ENCODE assay signal across 27 cellular contexts in the genomic region with DNA sequence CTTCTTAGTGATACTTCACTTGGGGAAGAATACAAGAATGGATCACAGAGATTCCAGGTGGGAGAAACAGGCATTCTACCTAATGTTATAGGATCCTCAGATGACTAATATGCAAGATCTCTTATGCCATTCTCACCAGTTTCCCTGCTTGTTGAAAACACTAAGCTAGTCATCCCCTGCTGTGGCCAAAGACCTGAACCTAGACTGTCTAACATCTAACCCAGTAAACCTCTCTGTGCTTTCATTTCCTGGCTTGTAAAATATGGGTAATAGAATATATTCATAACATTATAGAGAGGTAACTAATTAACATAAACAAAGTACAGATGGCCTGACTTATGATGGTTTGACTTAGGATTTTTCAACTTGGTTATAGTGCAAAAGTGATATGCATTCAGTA.
DNase-seq lines count a peak whose midpoint lies in the region; ATAC-seq and TF ChIP-seq lines count a peak whose summit lies in the region.
"Had no signal": no experiment of that assay in that cellular context is flagged by ENCODE, and none has a peak within 500 bp of the region (broad histone marks: within the 10 kb centered on the region; RNA-seq: fewer than 3 reads in every experiment).

No MANE protein-coding gene starts in this region.

- no peak for TF ChIP-seq CTCF in osteocyte (IDR thresholded peaks at IDR 0.05)

- no peak for DNase-seq in NCI-H187 treated with DMSO at 0.1 percent for 48 hours (lab: John Stamatoyannopoulos, UW)
- no peak for DNase-seq in osteocyte (ENCODE audit: extremely low spot score, unreplicated experiment)
- DNase-seq in foreskin melanocyte: no peak
- DNase-seq: activated CD4-positive, alpha-beta memory T cell treated with anti-CD3 and anti-CD28 coated beads for 36 hours; activated CD4-positive, CD25-positive, alpha-beta regulatory T cell treated with anti-CD3 and anti-CD28 coated beads, Interleukin-2, amount 50 U/mL, for 72 hours; activated CD8-positive, alpha-beta memory T cell treated with anti-CD3 and anti-CD28 coated beads, Interleukin-2, amount 50 U/mL, for 4 hours; amygdala; CD8-positive, alpha-beta memory T cell; effector CD4-positive, alpha-beta T cell; glutamatergic neuron; NCI-H1092 treated with DMSO at 0.1 percent for 48 hours; NCI-H1930; NCI-H2227 treated with DMSO at 0.1 percent for 48 hours; NCI-H69; psoas muscle; RPMI8226; sigmoid colon; stimulated activated CD4-positive, alpha-beta T cell treated with anti-CD3 and anti-CD28 coated beads, Interleukin-15, amount 100 ng/mL, for 24 hours; stimulated activated naive B cell treated with anti-CD40 and anti-IgM and Interleukin-4, amounts not matched to agents 10 μg/mL and 1 μg/mL and 100 μg/mL, for 72 hours; upper lobe of left lung had no signal

- no peaks in the 10 kb centered on the region for H3K36me3 Mint-ChIP-seq in osteocyte (ENCODE audit: unreplicated experiment)
- H3K36me3 Mint-ChIP-seq: activated CD4-positive, alpha-beta memory T cell treated with anti-CD3 and anti-CD28 coated beads for 36 hours; activated naive CD4-positive, alpha-beta T cell treated with anti-CD3 and anti-CD28 coated beads, Interleukin-2, amount 50 U/mL, for 24 hours; CD8-positive, alpha-beta memory T cell; stimulated activated naive B cell treated with anti-CD40 and anti-IgM and Interleukin-4, amounts not matched to agents 10 μg/mL and 1 μg/mL and 100 μg/mL, for 72 hours had no signal

- ATAC-seq in GM18517 (IDR thresholded peaks at IDR 0.05; ENCODE audit: unreplicated experiment): peak; percentile 49
- ATAC-seq in GM19025 (IDR thresholded peaks at IDR 0.05; ENCODE audit: low read depth, unreplicated experiment): peak; percentile 44
- ATAC-seq in GM21786 (IDR thresholded peaks at IDR 0.05; ENCODE audit: unreplicated experiment): peak; percentile 54
- ATAC-seq in HG03521 (IDR thresholded peaks at IDR 0.05; ENCODE audit: unreplicated experiment): peak; percentile 46
- no peak for ATAC-seq in HG02642 (IDR thresholded peaks at IDR 0.05; ENCODE audit: poor library complexity, unreplicated experiment)
- ATAC-seq: A549; psoas muscle; stimulated activated naive B cell treated with anti-CD40 and anti-IgM and Interleukin-4, amounts not matched to agents 10 μg/mL and 1 μg/mL and 100 μg/mL, for 72 hours had no signal

- no peak overlapping the region for H3K27ac Mint-ChIP-seq in osteocyte (ENCODE audit: unreplicated experiment)
- H3K27ac Mint-ChIP-seq: activated CD4-positive, alpha-beta memory T cell treated with anti-CD3 and anti-CD28 coated beads for 36 hours; activated naive CD4-positive, alpha-beta T cell treated with anti-CD3 and anti-CD28 coated beads, Interleukin-2, amount 50 U/mL, for 24 hours; CD8-positive, alpha-beta memory T cell; stimulated activated naive B cell treated with anti-CD40 and anti-IgM and Interleukin-4, amounts not matched to agents 10 μg/mL and 1 μg/mL and 100 μg/mL, for 72 hours had no signal

- no peaks in the 10 kb centered on the region for H3K4me1 Mint-ChIP-seq in osteocyte (ENCODE audit: unreplicated experiment)
- H3K4me1 Mint-ChIP-seq: activated naive CD4-positive, alpha-beta T cell treated with anti-CD3 and anti-CD28 coated beads, Interleukin-2, amount 50 U/mL, for 24 hours; CD8-positive, alpha-beta memory T cell; stimulated activated naive B cell treated with anti-CD40 and anti-IgM and Interleukin-4, amounts not matched to agents 10 μg/mL and 1 μg/mL and 100 μg/mL, for 72 hours had no signal

- no peak overlapping the region for H3K4me3 Mint-ChIP-seq in osteocyte (ENCODE audit: unreplicated experiment)
- H3K4me3 Mint-ChIP-seq: activated CD4-positive, alpha-beta memory T cell treated with anti-CD3 and anti-CD28 coated beads for 36 hours; activated naive CD4-positive, alpha-beta T cell treated with anti-CD3 and anti-CD28 coated beads, Interleukin-2, amount 50 U/mL, for 24 hours; CD8-positive, alpha-beta memory T cell; stimulated activated naive B cell treated with anti-CD40 and anti-IgM and Interleukin-4, amounts not matched to agents 10 μg/mL and 1 μg/mL and 100 μg/mL, for 72 hours had no signal

- no peaks in the 10 kb centered on the region for H3K9me3 Mint-ChIP-seq in osteocyte (ENCODE audit: unreplicated experiment)
- H3K9me3 Mint-ChIP-seq: activated naive CD4-positive, alpha-beta T cell treated with anti-CD3 and anti-CD28 coated beads, Interleukin-2, amount 50 U/mL, for 24 hours had no signal

- H3K27me3 Mint-ChIP-seq in osteocyte (ENCODE audit: unreplicated experiment): peaks cover 13% of the 10 kb centered on the region
- H3K27me3 Mint-ChIP-seq: activated CD4-positive, alpha-beta memory T cell treated with anti-CD3 and anti-CD28 coated beads for 36 hours; activated naive CD4-positive, alpha-beta T cell treated with anti-CD3 and anti-CD28 coated beads, Interleukin-2, amount 50 U/mL, for 24 hours; CD8-positive, alpha-beta memory T cell; stimulated activated naive B cell treated with anti-CD40 and anti-IgM and Interleukin-4, amounts not matched to agents 10 μg/mL and 1 μg/mL and 100 μg/mL, for 72 hours had no signal
